ENCODE assay signal across 11 cellular contexts in genomic region chr2:197232010-197232409, GRCh38.
"Had no signal": no experiment of that assay in that cellular context is flagged by ENCODE, and none has a peak within 500 bp of the region (broad histone marks: within the 10 kb centered on the region; RNA-seq: fewer than 3 reads in every experiment).

No MANE protein-coding gene starts in this region.

- H3K9me3 ChIP-seq: breast epithelium, thyroid gland, uterus had no signal

- H3K4me1 ChIP-seq: breast epithelium, thyroid gland, uterus had no signal

- H3K4me3 ChIP-seq: breast epithelium, dorsolateral prefrontal cortex, thyroid gland, uterus had no signal

- DNase-seq: activated CD4-positive, alpha-beta T cell treated with anti-CD3 and anti-CD28 coated beads for 1 hour; aorta; dorsolateral prefrontal cortex; hippocampal formation; posterior cingulate gyrus; stimulated activated CD4-positive, alpha-beta T cell treated with anti-CD3 and anti-CD28 coated beads, Interleukin-15, amount 100 ng/mL, for 24 hours; stimulated activated CD4-positive, alpha-beta T cell treated with anti-CD3 and anti-CD28 coated beads, Interleukin-4, amount 100 ng/mL, for 24 hours; thyroid gland; uterus had no signal

- H3K36me3 ChIP-seq: breast epithelium, thyroid gland, uterus had no signal

- H3K27ac ChIP-seq: breast epithelium, dorsolateral prefrontal cortex, thyroid gland, uterus had no signal

- H3K9me3 Mint-ChIP-seq: activated naive CD4-positive, alpha-beta T cell treated with anti-CD3 and anti-CD28 coated beads, Interleukin-2, amount 50 U/mL, for 72 hours had no signal

- H3K27me3 ChIP-seq: breast epithelium, dorsolateral prefrontal cortex, thyroid gland, uterus had no signal
